ENCODE assay signal across 30 cellular contexts in the genomic region with DNA sequence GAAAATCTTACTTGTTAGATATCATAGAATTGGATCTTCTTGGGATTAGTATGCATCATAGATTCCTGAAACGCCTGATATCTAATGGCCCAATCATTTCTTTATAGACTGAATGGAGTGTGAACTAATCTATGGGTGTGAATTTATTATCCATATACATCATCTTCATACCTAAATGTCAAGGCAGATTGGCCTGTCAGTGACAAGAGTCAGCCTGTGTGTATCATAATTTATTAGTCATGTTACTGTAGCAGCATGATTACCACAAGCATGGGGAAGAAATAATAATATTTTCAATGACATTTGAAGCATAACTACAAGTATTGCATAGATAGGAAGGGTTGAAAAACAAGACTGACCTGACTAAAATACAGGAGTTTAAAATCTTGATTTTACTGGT.
"Had no signal": no experiment of that assay in that cellular context is flagged by ENCODE, and none has a peak within 500 bp of the region (broad histone marks: within the 10 kb centered on the region; RNA-seq: fewer than 3 reads in every experiment).

No MANE protein-coding gene starts in this region.

- H3K27ac Mint-ChIP-seq: activated B cell treated with CpG ODN at 0.5 μM for 24 hours; activated CD8-positive, alpha-beta T cell treated with anti-CD3 and anti-CD28 coated beads for 36 hours; activated naive CD8-positive, alpha-beta T cell; activated T-helper 17 cell treated with anti-CD3 and anti-CD28 coated beads, Interleukin-2, amount 50 U/mL, for 72 hours; brain; T-helper 2 cell treated with Interferon-gamma antibody and Interleukin-4, amounts not matched to agents 5 μg/mL and 100 μg/mL, for 36 hours had no signal

- H3K27me3 ChIP-seq: ascending aorta, breast epithelium, esophagus muscularis mucosa, gastroesophageal sphincter had no signal

- H3K4me3 ChIP-seq: ascending aorta, breast epithelium, esophagus muscularis mucosa, gastroesophageal sphincter had no signal

- H3K4me3 Mint-ChIP-seq: activated B cell treated with CpG ODN at 0.5 μM for 24 hours; activated CD8-positive, alpha-beta T cell treated with anti-CD3 and anti-CD28 coated beads for 36 hours; activated naive CD8-positive, alpha-beta T cell; activated T-cell treated with anti-CD3 and anti-CD28 coated beads, Interleukin-2, amount 50 U/mL, for 4 hours; activated T-helper 17 cell treated with anti-CD3 and anti-CD28 coated beads, Interleukin-2, amount 50 U/mL, for 72 hours; brain; effector memory CD8-positive, alpha-beta T cell; T-helper 17 cell; T-helper 2 cell treated with Interferon-gamma antibody and Interleukin-4, amounts not matched to agents 5 μg/mL and 100 μg/mL, for 36 hours had no signal

- ATAC-seq: activated CD4-positive, CD25-positive, alpha-beta regulatory T cell treated with anti-CD3 and anti-CD28 coated beads, Interleukin-2, amount 50 U/mL, for 24 hours; activated CD8-positive, alpha-beta T cell treated with anti-CD3 and anti-CD28 coated beads for 36 hours; activated T-cell treated with anti-CD3 and anti-CD28 coated beads, Interleukin-2, amount 50 U/mL, for 4 hours; activated T-helper 17 cell treated with anti-CD3 and anti-CD28 coated beads, Interleukin-2, amount 50 U/mL, for 72 hours; effector memory CD8-positive, alpha-beta T cell; gastroesophageal sphincter; T-helper 17 cell had no signal

- H3K36me3 Mint-ChIP-seq: brain had no signal

- H3K36me3 ChIP-seq: ascending aorta, breast epithelium, esophagus muscularis mucosa, gastroesophageal sphincter, WERI-Rb-1 had no signal

- H3K9me3 Mint-ChIP-seq: activated T-helper 17 cell treated with anti-CD3 and anti-CD28 coated beads, Interleukin-2, amount 50 U/mL, for 72 hours had no signal

- DNase-seq: activated B cell treated with CpG ODN at 0.5 μM for 24 hours; activated CD4-positive, alpha-beta T cell treated with anti-CD3 and anti-CD28 coated beads for 48 hours; activated CD4-positive, alpha-beta T cell treated with anti-CD3 and anti-CD28 coated beads, Interleukin-2, amount 50 U/mL, for 1 hour; activated CD4-positive, alpha-beta T cell treated with anti-CD3 and anti-CD28 coated beads, Interleukin-2, amount 50 U/mL, for 48 hours; activated CD8-positive, alpha-beta memory T cell treated with anti-CD3 and anti-CD28 coated beads for 24 hours; activated CD8-positive, alpha-beta T cell treated with anti-CD3 and anti-CD28 coated beads for 36 hours; activated effector memory CD4-positive, alpha-beta T cell treated with Interleukin-2 at 50 U/mL for 16 hours; activated gamma-delta T cell treated with Interleukin-2 at 50 U/mL for 16 hours; activated naive CD4-positive, alpha-beta T cell treated with anti-CD3 and anti-CD28 coated beads, Interleukin-2, amount 50 U/mL, for 16 hours; activated naive CD4-positive, alpha-beta T cell treated with Interleukin-2 at 50 U/mL for 16 hours; activated T-cell treated with anti-CD3 and anti-CD28 coated beads, Interleukin-2, amount 50 U/mL, for 4 hours; cortex of kidney; dermis blood vessel endothelial cell; effector CD4-positive, alpha-beta T cell; effector memory CD8-positive, alpha-beta T cell; foreskin melanocyte; hippocampal formation; T-helper 1 cell; T-helper 17 cell; T1000; WERI-Rb-1 had no signal

- H3K27me3 Mint-ChIP-seq: activated B cell treated with CpG ODN at 0.5 μM for 24 hours; activated CD8-positive, alpha-beta T cell treated with anti-CD3 and anti-CD28 coated beads for 36 hours; activated T-helper 17 cell treated with anti-CD3 and anti-CD28 coated beads, Interleukin-2, amount 50 U/mL, for 72 hours; brain; effector memory CD8-positive, alpha-beta T cell; T-helper 17 cell had no signal

- H3K27ac ChIP-seq: ascending aorta, breast epithelium, esophagus muscularis mucosa, gastroesophageal sphincter, WERI-Rb-1 had no signal

- H3K4me1 Mint-ChIP-seq: brain had no signal
